In genomic region chr18:52236134-52236533, GRCh38 we compare ENCODE assay signal across 14 cellular contexts.
"Had no signal": no experiment of that assay in that cellular context is flagged by ENCODE, and none has a peak within 500 bp of the region (broad histone marks: within the 10 kb centered on the region; RNA-seq: fewer than 3 reads in every experiment).

No MANE protein-coding gene starts in this region.

- H3K4me3 ChIP-seq: lung, right lobe of liver, upper lobe of left lung had no signal

- H3K4me1 Mint-ChIP-seq: naive thymus-derived CD4-positive, alpha-beta T cell had no signal

- H3K4me1 ChIP-seq: right lobe of liver, upper lobe of left lung had no signal

- H3K36me3 ChIP-seq: right lobe of liver, upper lobe of left lung had no signal

- H3K36me3 Mint-ChIP-seq: activated CD4-positive, alpha-beta memory T cell treated with anti-CD3 and anti-CD28 coated beads for 36 hours; activated naive CD8-positive, alpha-beta T cell; naive thymus-derived CD4-positive, alpha-beta T cell had no signal

- H3K27me3 ChIP-seq: right lobe of liver, upper lobe of left lung had no signal

- ATAC-seq: activated T-cell treated with anti-CD3 and anti-CD28 coated beads, Interleukin-2, amount 50 U/mL, for 4 hours; left colon; naive thymus-derived CD4-positive, alpha-beta T cell; right lobe of liver had no signal

- H3K4me3 Mint-ChIP-seq: activated CD4-positive, alpha-beta memory T cell treated with anti-CD3 and anti-CD28 coated beads for 36 hours; activated naive CD8-positive, alpha-beta T cell; activated T-cell treated with anti-CD3 and anti-CD28 coated beads, Interleukin-2, amount 50 U/mL, for 4 hours; naive thymus-derived CD4-positive, alpha-beta T cell; stimulated activated naive CD8-positive, alpha-beta T cell treated with anti-CD3 and anti-CD28 coated beads, Interleukin-15, Interleukin-2, amounts not matched to agents 100 ng/mL and 50 ng/mL, for 24 hours had no signal

- H3K27ac ChIP-seq: right lobe of liver, upper lobe of left lung, VCaP had no signal

- H3K9me3 ChIP-seq: right lobe of liver, upper lobe of left lung had no signal

- H3K27ac Mint-ChIP-seq: activated CD4-positive, alpha-beta memory T cell treated with anti-CD3 and anti-CD28 coated beads for 36 hours; activated naive CD8-positive, alpha-beta T cell; naive thymus-derived CD4-positive, alpha-beta T cell; stimulated activated naive CD8-positive, alpha-beta T cell treated with anti-CD3 and anti-CD28 coated beads, Interleukin-15, Interleukin-2, amounts not matched to agents 100 ng/mL and 50 ng/mL, for 24 hours had no signal

- DNase-seq: activated CD4-positive, alpha-beta memory T cell treated with anti-CD3 and anti-CD28 coated beads for 36 hours; activated effector memory CD4-positive, alpha-beta T cell treated with anti-CD3 and anti-CD28 coated beads, Interleukin-2, amount 50 U/mL, for 16 hours; activated T-cell treated with anti-CD3 and anti-CD28 coated beads, Interleukin-2, amount 50 U/mL, for 4 hours; glutamatergic neuron; left colon; naive thymus-derived CD4-positive, alpha-beta T cell; nucleus accumbens; right lobe of liver; stimulated activated CD4-positive, alpha-beta T cell treated with anti-CD3 and anti-CD28 coated beads, Interleukin-2, amount 100 ng/mL, for 48 hours; upper lobe of left lung had no signal
